ENCODE assay signal across 9 cellular contexts in the genomic region with DNA sequence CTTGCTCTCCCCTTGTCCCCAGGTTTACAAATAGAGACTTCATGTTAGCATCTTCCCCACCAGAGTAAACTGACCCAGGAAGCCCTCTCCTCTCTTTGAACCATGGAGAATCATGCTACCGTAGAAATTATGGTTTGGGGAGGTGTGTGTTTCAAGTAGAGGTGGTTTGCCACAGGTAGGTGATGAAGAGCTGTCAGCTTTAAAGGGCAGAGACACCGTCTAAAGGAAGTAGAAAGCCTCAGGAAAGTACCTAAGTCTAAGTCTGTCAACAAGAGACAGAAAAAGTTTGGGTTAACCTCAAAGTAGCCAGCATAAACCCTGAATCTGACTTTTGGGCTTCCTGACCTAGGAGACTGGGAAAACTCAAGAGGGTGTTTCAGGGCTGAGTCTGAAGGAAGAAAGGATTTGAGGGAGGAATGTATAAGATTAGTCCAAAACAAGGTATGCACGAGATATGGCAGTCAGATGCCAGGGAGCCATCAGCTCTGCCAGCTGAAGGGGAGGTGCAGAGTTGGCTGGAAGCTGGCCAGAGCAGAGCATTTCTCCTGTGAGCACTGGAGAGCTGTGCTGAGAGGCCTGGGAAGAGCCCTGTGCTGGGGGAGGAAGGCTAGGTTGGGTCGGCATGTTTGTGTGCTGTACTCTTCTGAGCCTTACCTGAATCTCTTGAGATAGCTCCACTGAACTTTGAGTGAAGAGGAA. TPM values are rescaled to one million over a fixed set of nuclear protein-coding genes. Genes with fewer than 3 reads are reported as not detected.
DNase-seq lines count a peak whose midpoint lies in the region; ATAC-seq and TF ChIP-seq lines count a peak whose summit lies in the region.
"Had no signal": no experiment of that assay in that cellular context is flagged by ENCODE, and none has a peak within 500 bp of the region (broad histone marks: within the 10 kb centered on the region; RNA-seq: fewer than 3 reads in every experiment).

No MANE protein-coding gene starts in this region.

- TF ChIP-seq CTCF in GM10266 (IDR thresholded peaks at IDR 0.05; ENCODE audit: control insufficient read depth, insufficient read depth, low read depth, missing control alignments) = peak; percentile 15
- TF ChIP-seq CTCF in WTC11 (IDR thresholded peaks at IDR 0.05) = no peak
- no peak for TF ChIP-seq CTCF in epithelial cell of esophagus (IDR thresholded peaks at IDR 0.05; ENCODE audit: insufficient read depth, low read depth, low read length, missing control alignments)
- TF ChIP-seq CTCF in neutrophil (IDR thresholded peaks at IDR 0.05) = no peak

- CTCF ChIA-PET in WTC11 (lab: Charles Lee) = interaction anchor here (4.0 to 7.9 kb wide), 3 partner anchors 16 to 58 kb away, joined by 53 to 144 read pairs (median 59); a partner anchor contains a TSS

- ATAC-seq in HG03175 (IDR thresholded peaks at IDR 0.05; ENCODE audit: unreplicated experiment) (peak; percentile 17), WTC11 (no peak)

- peaks cover 67% of the 10 kb centered on the region for H3K4me1 Mint-ChIP-seq in WTC11

- H3K36me3 Mint-ChIP-seq in WTC11 = no peaks in the 10 kb centered on the region

- H3K27ac Mint-ChIP-seq in WTC11 = peak overlapping the region; percentile 98

- no peak overlapping the region for H3K4me3 ChIP-seq in epithelial cell of esophagus (ENCODE audit: low read length)
- H3K4me3 ChIP-seq in neutrophil (ENCODE audit: low read depth in 1 of 2, low read length in 1 of 2) = peak overlapping the region; percentile 85 to 97
- no peak overlapping the region for H3K4me3 ChIP-seq in HAP-1

- peak overlapping the region; percentile 99 for H3K27ac ChIP-seq in neutrophil

- H3K36me3 ChIP-seq in neutrophil (peaks cover 87% of the 10 kb centered on the region), HAP-1 (replicated peaks) (no peaks in the 10 kb centered on the region)

- peak; percentile 55 for DNase-seq in GM10266 (ENCODE audit: extremely low spot score)
- no peak for DNase-seq in WTC11 (ENCODE audit: low spot score)
- DNase-seq in epithelial cell of esophagus (ENCODE audit: low read depth) = peak; percentile 70
- DNase-seq in HAP-1 (ENCODE audit: low spot score in 2 of 2) = no peak
- no peak for DNase-seq in medulla oblongata (ENCODE audit: extremely low spot score)
- no peak for DNase-seq in NCI-H748 treated with DMSO at 0.1 percent for 48 hours (lab: John Stamatoyannopoulos, UW)

- no peaks in the 10 kb centered on the region for H3K9me3 Mint-ChIP-seq in WTC11

- H3K9me3 ChIP-seq in neutrophil (no peaks in the 10 kb centered on the region), HAP-1 (no peaks in the 10 kb centered on the region)

- H3K4me1 ChIP-seq in neutrophil (ENCODE audit: control insufficient read depth in 1 of 2, insufficient read depth in 1 of 2, low read depth in 1 of 2, low read length in 1 of 2) (peaks cover 97 to 99% of the 10 kb centered on the region in 2 experiments), HAP-1 (peaks cover 32% of the 10 kb centered on the region)

- in situ Hi-C loops in HAP-1 (cut with MboI; ENCODE audit: low sequenced_read_pairs) = no loop called here

- peak overlapping the region; percentile 4; the same call in 1 of the 2 replicates for H3K4me3 Mint-ChIP-seq in WTC11

- no peaks in the 10 kb centered on the region for H3K27me3 Mint-ChIP-seq in WTC11 (ENCODE audit: low read depth)

- H3K27me3 ChIP-seq in neutrophil (no peaks in the 10 kb centered on the region), HAP-1 (ENCODE audit: low read depth) (no peaks in the 10 kb centered on the region)

- POLR2A ChIA-PET in WTC11 (lab: Charles Lee) = interaction anchor here (0.6 to 6.4 kb wide), 3 partner anchors 13 to 66 kb away, joined by 3 to 188 read pairs (median 4); a partner anchor contains a TSS

TF ChIP-seq in WTC11, 78 proteins besides CTCF, POLR2A, EP300 and RAD21:
- no peak for TF ChIP-seq NR1H2 (CRISPR knock-in tag; IDR thresholded peaks at IDR 0.05)
- no peak for TF ChIP-seq NFE2L1 (CRISPR knock-in tag; IDR thresholded peaks at IDR 0.05)
- TF ChIP-seq GTF2I (CRISPR knock-in tag; conservative IDR thresholded peaks at IDR 0.05) = no peak
- TF ChIP-seq EMX1 (CRISPR knock-in tag; IDR thresholded peaks at IDR 0.05) = no peak
- TF ChIP-seq ZNF263 (CRISPR knock-in tag; IDR thresholded peaks at IDR 0.05; ENCODE audit: low read depth) = no peak

RNA-seq across cellular contexts. Expression of a gene that starts 14.3 kb away (rescaled TPM):
- 6.6 to 14.7 TPM (median 14.1 TPM) in 3 replicates for total RNA-seq in WTC11 (2021)

RNA-seq across cellular contexts. Expression of a gene that starts 15.9 kb away (rescaled TPM):
- 191 to 212 TPM (median 204 TPM) in 3 replicates for total RNA-seq in WTC11 (2021)

RNA-seq across cellular contexts. Expression of a gene that starts 47.9 kb away (rescaled TPM):
- total RNA-seq in WTC11 (2021) = 0.71 to 1.2 TPM (median 1.0 TPM) in 3 replicates
- total RNA-seq: SK-MEL-5 had no signal

RNA-seq across cellular contexts. Expression of a gene that starts 55.6 kb away (rescaled TPM):
- total RNA-seq in WTC11 (2021) = 0.69 to 1.6 TPM (median 0.76 TPM) in 3 replicates

Comparison
In these comparisons a context has a peak if more than half of its experiments do, and no peak if none do; other contexts are left out.
1. DNase-seq: peak in GM10266 (single experiment) and epithelial cell of esophagus (single experiment); none in WTC11 (single experiment), HAP-1 (0 of 2), medulla oblongata (single experiment) and NCI-H748 treated with DMSO at 0.1 percent for 48 hours (single experiment).
2. H3K4me3 ChIP-seq: peak in neutrophil (2 of 2); none in epithelial cell of esophagus (single experiment) and HAP-1 (single experiment).